In the genomic region with DNA sequence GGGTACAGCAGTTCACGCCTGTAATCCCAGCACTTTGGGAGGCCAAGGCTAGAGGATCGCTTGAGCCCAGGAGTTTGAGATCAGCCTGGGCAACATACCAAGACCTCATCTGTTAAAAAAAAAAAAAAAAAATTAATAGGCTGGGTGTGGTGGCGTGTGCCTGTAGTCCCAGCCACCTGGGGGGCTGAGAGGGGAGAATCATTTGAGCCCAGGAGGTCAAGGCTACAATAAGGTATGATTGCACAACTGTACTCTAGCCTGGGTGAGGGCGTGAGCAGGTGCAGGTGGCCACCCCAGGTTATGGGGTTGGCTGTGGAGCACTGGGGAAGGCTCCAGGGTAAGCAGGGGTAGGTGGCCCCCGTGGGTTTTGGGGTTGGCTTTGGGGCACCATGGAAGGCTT, we compare ENCODE assay signal across 1 cellular context.
TF ChIP-seq lines count a peak whose summit lies in the region.

No MANE protein-coding gene starts in this region.

TF ChIP-seq in HepG2, 621 proteins besides CTCF, POLR2A, EP300 and RAD21:
- TF ChIP-seq GABPB1 (CRISPR knock-in tag; IDR thresholded peaks at IDR 0.05), result no peak
- TF ChIP-seq SALL1 (CRISPR knock-in tag; IDR thresholded peaks at IDR 0.05), result 0 out of 2 replicates have a peak, but pooled peaks have one; percentile 19
- no peak for TF ChIP-seq MYNN (CRISPR knock-in tag; IDR thresholded peaks at IDR 0.05; ENCODE audit: low read depth)
- TF ChIP-seq CEBPG (CRISPR knock-in tag; IDR thresholded peaks at IDR 0.05), result peak; percentile 74
- TF ChIP-seq, protein P1, sequence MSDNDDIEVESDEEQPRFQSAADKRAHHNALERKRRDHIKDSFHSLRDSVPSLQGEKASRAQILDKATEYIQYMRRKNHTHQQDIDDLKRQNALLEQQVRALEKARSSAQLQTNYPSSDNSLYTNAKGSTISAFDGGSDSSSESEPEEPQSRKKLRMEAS (IDR thresholded peaks at IDR 0.05), result peak; percentile 19; the same call in 1 of the 2 replicates
- peak; percentile 37; the same call in 1 of the 2 replicates for TF ChIP-seq MED1 (CRISPR knock-in tag; IDR thresholded peaks at IDR 0.05)
- no peak for TF ChIP-seq ATAD3A (CRISPR knock-in tag; IDR thresholded peaks at IDR 0.05)
- no peak for TF ChIP-seq SOX6 (IDR thresholded peaks at IDR 0.05)
- 0 out of 2 replicates have a peak, but pooled peaks have one; percentile 36 for TF ChIP-seq SOX6 (CRISPR knock-in tag; IDR thresholded peaks at IDR 0.05)
- TF ChIP-seq, protein P2, sequence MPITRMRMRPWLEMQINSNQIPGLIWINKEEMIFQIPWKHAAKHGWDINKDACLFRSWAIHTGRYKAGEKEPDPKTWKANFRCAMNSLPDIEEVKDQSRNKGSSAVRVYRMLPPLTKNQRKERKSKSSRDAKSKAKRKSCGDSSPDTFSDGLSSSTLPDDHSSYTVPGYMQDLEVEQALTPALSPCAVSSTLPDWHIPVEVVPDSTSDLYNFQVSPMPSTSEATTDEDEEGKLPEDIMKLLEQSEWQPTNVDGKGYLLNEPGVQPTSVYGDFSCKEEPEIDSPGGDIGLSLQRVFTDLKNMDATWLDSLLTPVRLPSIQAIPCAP (CRISPR knock-in tag; IDR thresholded peaks at IDR 0.05; ENCODE audit: low read depth), result no peak
- TF ChIP-seq ZBTB33 (CRISPR knock-in tag; IDR thresholded peaks at IDR 0.05), result peak; percentile 52; the same call in 1 of the 2 replicates
- peak; percentile 46; the same call in 1 of the 2 replicates for TF ChIP-seq ZNF460 (CRISPR knock-in tag; IDR thresholded peaks at IDR 0.05; ENCODE audit: borderline replicate concordance)
- TF ChIP-seq HNF4G (IDR thresholded peaks at IDR 0.05; ENCODE audit: borderline replicate concordance, low read depth, low read length), result 0 out of 2 replicates have a peak, but pooled peaks have one; percentile 13
- TF ChIP-seq HNF4G (CRISPR knock-in tag; IDR thresholded peaks at IDR 0.05; ENCODE audit: borderline replicate concordance, low read depth), result no peak
- TF ChIP-seq ZBTB8A (CRISPR knock-in tag; IDR thresholded peaks at IDR 0.05; ENCODE audit: borderline replicate concordance, low read depth), result no peak
- TF ChIP-seq, protein P3, sequence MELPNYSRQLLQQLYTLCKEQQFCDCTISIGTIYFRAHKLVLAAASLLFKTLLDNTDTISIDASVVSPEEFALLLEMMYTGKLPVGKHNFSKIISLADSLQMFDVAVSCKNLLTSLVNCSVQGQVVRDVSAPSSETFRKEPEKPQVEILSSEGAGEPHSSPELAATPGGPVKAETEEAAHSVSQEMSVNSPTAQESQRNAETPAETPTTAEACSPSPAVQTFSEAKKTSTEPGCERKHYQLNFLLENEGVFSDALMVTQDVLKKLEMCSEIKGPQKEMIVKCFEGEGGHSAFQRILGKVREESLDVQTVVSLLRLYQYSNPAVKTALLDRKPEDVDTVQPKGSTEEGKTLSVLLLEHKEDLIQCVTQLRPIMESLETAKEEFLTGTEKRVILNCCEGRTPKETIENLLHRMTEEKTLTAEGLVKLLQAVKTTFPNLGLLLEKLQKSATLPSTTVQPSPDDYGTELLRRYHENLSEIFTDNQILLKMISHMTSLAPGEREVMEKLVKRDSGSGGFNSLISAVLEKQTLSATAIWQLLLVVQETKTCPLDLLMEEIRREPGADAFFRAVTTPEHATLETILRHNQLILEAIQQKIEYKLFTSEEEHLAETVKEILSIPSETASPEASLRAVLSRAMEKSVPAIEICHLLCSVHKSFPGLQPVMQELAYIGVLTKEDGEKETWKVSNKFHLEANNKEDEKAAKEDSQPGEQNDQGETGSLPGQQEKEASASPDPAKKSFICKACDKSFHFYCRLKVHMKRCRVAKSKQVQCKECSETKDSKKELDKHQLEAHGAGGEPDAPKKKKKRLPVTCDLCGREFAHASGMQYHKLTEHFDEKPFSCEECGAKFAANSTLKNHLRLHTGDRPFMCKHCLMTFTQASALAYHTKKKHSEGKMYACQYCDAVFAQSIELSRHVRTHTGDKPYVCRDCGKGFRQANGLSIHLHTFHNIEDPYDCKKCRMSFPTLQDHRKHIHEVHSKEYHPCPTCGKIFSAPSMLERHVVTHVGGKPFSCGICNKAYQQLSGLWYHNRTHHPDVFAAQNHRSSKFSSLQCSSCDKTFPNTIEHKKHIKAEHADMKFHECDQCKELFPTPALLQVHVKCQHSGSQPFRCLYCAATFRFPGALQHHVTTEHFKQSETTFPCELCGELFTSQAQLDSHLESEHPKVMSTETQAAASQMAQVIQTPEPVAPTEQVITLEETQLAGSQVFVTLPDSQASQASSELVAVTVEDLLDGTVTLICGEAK (IDR thresholded peaks at IDR 0.05), result no peak
- TF ChIP-seq, protein P3 (CRISPR knock-in tag; IDR thresholded peaks at IDR 0.05), result no peak
- TF ChIP-seq NFATC3 (CRISPR knock-in tag; IDR thresholded peaks at IDR 0.05), result no peak
- TF ChIP-seq ZNF770 (CRISPR knock-in tag; IDR thresholded peaks at IDR 0.05), result peak; percentile 62; the same call in 1 of the 2 replicates
- TF ChIP-seq PATZ1 (CRISPR knock-in tag; IDR thresholded peaks at IDR 0.05), result peak; percentile 77
- TF ChIP-seq CEBPB (IDR thresholded peaks at IDR 0.05; ENCODE audit: borderline replicate concordance, low read depth, low read length), result peak; percentile 82
- peak; percentile 31; the same call in 1 of the 2 replicates for TF ChIP-seq HNF4A (CRISPR knock-in tag; IDR thresholded peaks at IDR 0.05)
- peak; percentile 48 for TF ChIP-seq RARA (CRISPR knock-in tag; IDR thresholded peaks at IDR 0.05)
- no peak for TF ChIP-seq REL (CRISPR knock-in tag; conservative IDR thresholded peaks at IDR 0.05)
- no peak for TF ChIP-seq RBM39 (IDR thresholded peaks at IDR 0.05; ENCODE audit: low read depth, low read length, poor library complexity, severe bottlenecking)
- TF ChIP-seq ZNF605 (CRISPR knock-in tag; IDR thresholded peaks at IDR 0.05), result peak; percentile 26; the same call in 1 of the 2 replicates
- TF ChIP-seq CREB1 (IDR thresholded peaks at IDR 0.05), result no peak
- TF ChIP-seq CREB1 (CRISPR knock-in tag; IDR thresholded peaks at IDR 0.05), result no peak
- TF ChIP-seq BCL6 (CRISPR knock-in tag; IDR thresholded peaks at IDR 0.05), result 0 out of 2 replicates have a peak, but pooled peaks have one; percentile 14
- TF ChIP-seq NR2F6 (IDR thresholded peaks at IDR 0.05), result peak; percentile 63
- peak; percentile 75; the same call in 1 of the 2 replicates for TF ChIP-seq NR2F6 (CRISPR knock-in tag; IDR thresholded peaks at IDR 0.05)
